Comparison of ENCODE assay signal across 15 cellular contexts in genomic region chr4:3329887-3330286, GRCh38.
"Had no signal": no experiment of that assay in that cellular context is flagged by ENCODE, and none has a peak within 500 bp of the region (broad histone marks: within the 10 kb centered on the region; RNA-seq: fewer than 3 reads in every experiment).

No MANE protein-coding gene starts in this region.

- H3K27me3 Mint-ChIP-seq: dendritic cell treated with granulocyte-macrophage colony-stimulating factor and Interleukin-4, amounts not matched to agents 40 ng/mL and 50 ng/mL, for 4 days; effector memory CD8-positive, alpha-beta T cell had no signal

- H3K27ac Mint-ChIP-seq: dendritic cell treated with granulocyte-macrophage colony-stimulating factor and Interleukin-4, amounts not matched to agents 40 ng/mL and 50 ng/mL, for 4 days; effector memory CD8-positive, alpha-beta T cell had no signal

- ATAC-seq: effector memory CD8-positive, alpha-beta T cell; naive thymus-derived CD8-positive, alpha-beta T cell had no signal

- H3K4me3 Mint-ChIP-seq: dendritic cell treated with granulocyte-macrophage colony-stimulating factor and Interleukin-4, amounts not matched to agents 40 ng/mL and 50 ng/mL, for 4 days; effector memory CD8-positive, alpha-beta T cell; naive thymus-derived CD8-positive, alpha-beta T cell; neural crest cell had no signal

- H3K4me3 ChIP-seq: esophagus squamous epithelium, smooth muscle cell had no signal

- H3K9me3 ChIP-seq: esophagus squamous epithelium had no signal

- H3K9me3 Mint-ChIP-seq: effector memory CD8-positive, alpha-beta T cell had no signal

- H3K4me2 ChIP-seq: smooth muscle cell had no signal

- FAIRE-seq: colon, kidney, urothelium cell line had no signal

- H3K27me3 ChIP-seq: esophagus squamous epithelium had no signal

- H3K27ac ChIP-seq: esophagus squamous epithelium had no signal

- H3K36me3 ChIP-seq: esophagus squamous epithelium had no signal

- DNase-seq: effector memory CD8-positive, alpha-beta T cell; esophagus squamous epithelium; foreskin fibroblast; kidney; left cardiac atrium; mammary epithelial cell; naive thymus-derived CD8-positive, alpha-beta T cell; stimulated activated CD4-positive, alpha-beta T cell treated with anti-CD3 and anti-CD28 coated beads, Interleukin-2, amount 100 ng/mL, for 48 hours; stimulated activated naive CD4-positive, alpha-beta T cell treated with Interleukin-2 at 50 U/mL for 16 hours; trophoblast cell had no signal
